ENCODE assay signal across 11 cellular contexts in genomic region chr4:166941629-166942028, GRCh38.
DNase-seq lines count a peak whose midpoint lies in the region; ATAC-seq and TF ChIP-seq lines count a peak whose summit lies in the region.
"Had no signal": no experiment of that assay in that cellular context is flagged by ENCODE, and none has a peak within 500 bp of the region (broad histone marks: within the 10 kb centered on the region; RNA-seq: fewer than 3 reads in every experiment).

No MANE protein-coding gene starts in this region.

- H3K4me2 ChIP-seq in HCT116 (ENCODE audit: low read length): no peak overlapping the region
- no peak overlapping the region for H3K4me2 ChIP-seq in OCI-LY7 (ENCODE audit: low read length)

- H3K9me2 ChIP-seq in HCT116 (ENCODE audit: insufficient read depth): no peaks in the 10 kb centered on the region
- no peaks in the 10 kb centered on the region for H3K9me2 ChIP-seq in OCI-LY7 (ENCODE audit: insufficient read depth, low read length)

- H4K20me1 ChIP-seq in HCT116 (ENCODE audit: insufficient read depth) (no peaks in the 10 kb centered on the region), OCI-LY7 (ENCODE audit: insufficient read depth, low read length) (no peaks in the 10 kb centered on the region)

- POLR2A ChIA-PET in HCT116 (lab: Charles Lee): no interaction called here
- POLR2A ChIA-PET in OCI-LY7 (lab: Charles Lee): no interaction called here

- CTCF ChIA-PET in HCT116 (lab: Charles Lee) (no interaction called here), OCI-LY7 (lab: Charles Lee; ENCODE audit: unreplicated experiment) (no interaction called here)

- H3K9me3 ChIP-seq in HCT116 (ENCODE audit: control insufficient read depth in 1 of 2, insufficient read depth in 1 of 2, low read depth in 1 of 2, low read length in 2 of 2) (no peaks in the 10 kb centered on the region), MG63 (peaks cover 4% of the 10 kb centered on the region), OCI-LY7 (ENCODE audit: low read length) (no peaks in the 10 kb centered on the region)

- H3K79me2 ChIP-seq in HCT116 (ENCODE audit: insufficient read depth, low read length) (no peaks in the 10 kb centered on the region), OCI-LY7 (ENCODE audit: insufficient read depth, low read depth, low read length) (no peaks in the 10 kb centered on the region)

- H3K27ac ChIP-seq in HCT116 (ENCODE audit: low read depth, low read length) (no peak overlapping the region), OCI-LY7 (ENCODE audit: low read depth, low read length, poor library complexity, severe bottlenecking) (no peak overlapping the region)

- ATAC-seq in GM18858 (IDR thresholded peaks at IDR 0.05; ENCODE audit: unreplicated experiment): peak; percentile 66
- ATAC-seq in HCT116: no peak

- TF ChIP-seq CTCF in HCT116 (IDR thresholded peaks at IDR 0.05 in 2 of 3, conservative IDR thresholded peaks at IDR 0.05 in 1 of 3; ENCODE audit: borderline replicate concordance in 1 of 3, insufficient read depth in 1 of 3, low read depth in 2 of 3, low read length in 2 of 3) (no peak), fibroblast of mammary gland (conservative IDR thresholded peaks at IDR 0.05; ENCODE audit: control insufficient read depth, insufficient read depth, low read depth, low read length) (no peak), OCI-LY7 (conservative IDR thresholded peaks at IDR 0.05; ENCODE audit: low read length) (no peak)

- H2AFZ ChIP-seq in HCT116 (ENCODE audit: low read depth, low read length, poor library complexity, severe bottlenecking): no peak overlapping the region
- H2AFZ ChIP-seq in OCI-LY7 (ENCODE audit: low read length): no peak overlapping the region

- no peaks in the 10 kb centered on the region for H3K36me3 ChIP-seq in HCT116 (ENCODE audit: control insufficient read depth in 1 of 2, insufficient read depth in 2 of 2, low read length in 2 of 2)
- no peaks in the 10 kb centered on the region for H3K36me3 ChIP-seq in MG63
- H3K36me3 ChIP-seq in OCI-LY7 (ENCODE audit: insufficient read depth, low read length): no peaks in the 10 kb centered on the region

- no peak for TF ChIP-seq RAD21 in HCT116 (IDR thresholded peaks at IDR 0.05; ENCODE audit: low read depth)

- no peak for TF ChIP-seq POLR2A in HCT116 (IDR thresholded peaks at IDR 0.05; ENCODE audit: borderline replicate concordance, extremely low read depth, insufficient read depth, insufficient read length)

- H3K27me3 ChIP-seq in HCT116 (ENCODE audit: insufficient read depth, low read length): no peaks in the 10 kb centered on the region
- H3K27me3 ChIP-seq in MG63: no peaks in the 10 kb centered on the region

- intact Hi-C loops in HCT116 (cut with micrococcal nuclease): no loop called here
- intact Hi-C loops in OCI-LY7 (cut with micrococcal nuclease; ENCODE audit: unreplicated experiment): no loop called here

- RAD21 ChIA-PET in HCT116 (lab: Charles Lee; ENCODE audit: low non-redundant PET in 1 of 2, low total read pairs in 2 of 2, uncharacterized antibody in 2 of 2, unreplicated experiment in 2 of 2): no interaction called here

- DNase-seq in HCT116 (ENCODE audit: low read depth, low spot score) (peak; percentile 1), MG63 (peak; percentile 90), fibroblast of mammary gland (ENCODE audit: low read depth) (peak; percentile 11), DMS153 (lab: John Stamatoyannopoulos, UW) (no peak), CD1c-positive myeloid dendritic cell (ENCODE audit: extremely low spot score) (no peak), middle frontal gyrus (ENCODE audit: extremely low spot score, low spot score) (no peak), OCI-LY7 (ENCODE audit: low spot score) (no peak)
- DNase-seq: anterior cingulate cortex, COR-L47, SHP77 treated with DMSO at 0.1 percent for 48 hours had no signal

- BruUV-seq in HCT116 (replicated peaks; lab: Mats Ljungman, UMichigan): no TSS peak
- no TSS peak for BruUV-seq in OCI-LY7 (replicated peaks; lab: Mats Ljungman, UMichigan)

- H3K4me3 ChIP-seq in HCT116 (replicated peaks in 1 of 2; ENCODE audit: low read depth in 1 of 2, low read length in 2 of 2): no peak overlapping the region
- no peak overlapping the region for H3K4me3 ChIP-seq in MG63
- H3K4me3 ChIP-seq in fibroblast of mammary gland (ENCODE audit: control insufficient read depth, low read depth, low read length): no peak overlapping the region
- no peak overlapping the region for H3K4me3 ChIP-seq in OCI-LY7 (ENCODE audit: low read depth, low read length, poor library complexity, severe bottlenecking)

- no peak overlapping the region for H3K9ac ChIP-seq in HCT116 (ENCODE audit: low read length)

- no peaks in the 10 kb centered on the region for H3K4me1 ChIP-seq in HCT116 (ENCODE audit: control insufficient read depth in 1 of 2, insufficient read depth in 2 of 2, low read length in 2 of 2)
- H3K4me1 ChIP-seq in OCI-LY7 (ENCODE audit: insufficient read depth, low read length, poor library complexity, severe bottlenecking): no peaks in the 10 kb centered on the region

TF ChIP-seq in HCT116, 20 proteins besides CTCF, POLR2A, EP300 and RAD21:
- TF ChIP-seq YY1 (IDR thresholded peaks at IDR 0.05; ENCODE audit: extremely low read depth, insufficient replicate concordance, low read depth, low read length) (no peak), MAX (IDR thresholded peaks at IDR 0.05) (no peak), ELF1 (IDR thresholded peaks at IDR 0.05; ENCODE audit: borderline replicate concordance, low read depth) (no peak), ZFX (IDR thresholded peaks at IDR 0.05) (no peak), SIN3A (IDR thresholded peaks at IDR 0.05; ENCODE audit: low read depth) (no peak), ZBTB33 (IDR thresholded peaks at IDR 0.05; ENCODE audit: extremely low read depth, insufficient replicate concordance, low read length) (no peak), EGR1 (IDR thresholded peaks at IDR 0.05; ENCODE audit: low read depth) (no peak), CEBPB (IDR thresholded peaks at IDR 0.05; ENCODE audit: low read depth) (no peak), FOSL1 (IDR thresholded peaks at IDR 0.05; ENCODE audit: low read depth) (no peak), SP1 (IDR thresholded peaks at IDR 0.05; ENCODE audit: low read depth) (no peak), EZH2 (IDR thresholded peaks at IDR 0.05) (no peak), EZH2phosphoT487 (IDR thresholded peaks at IDR 0.05; ENCODE audit: borderline replicate concordance) (no peak), TCF7L2 (IDR thresholded peaks at IDR 0.05; ENCODE audit: borderline replicate concordance, extremely low read depth, insufficient read depth, insufficient read length) (no peak), REST (IDR thresholded peaks at IDR 0.05; ENCODE audit: low read depth) (no peak), JUND (IDR thresholded peaks at IDR 0.05) (no peak), ZNF274 (IDR thresholded peaks at IDR 0.05; ENCODE audit: low read depth, low read length) (no peak), SRF (IDR thresholded peaks at IDR 0.05; ENCODE audit: low read depth) (no peak), ATF3 (IDR thresholded peaks at IDR 0.05) (no peak)

Comparison
In these comparisons a context has a peak if more than half of its experiments do, and no peak if none do; other contexts are left out.
1. DNase-seq: peak in HCT116 (single experiment), MG63 (single experiment) and fibroblast of mammary gland (single experiment); none in DMS153 (single experiment), CD1c-positive myeloid dendritic cell (single experiment), middle frontal gyrus (single experiment) and OCI-LY7 (single experiment).